Comparison of ENCODE assay signal across 8 cellular contexts in genomic region chr10:80453715-80454525, GRCh38. TPM values are rescaled to one million over a fixed set of nuclear protein-coding genes. Genes with fewer than 3 reads are reported as not detected.
DNase-seq lines count a peak whose midpoint lies in the region; ATAC-seq, FAIRE-seq and TF ChIP-seq lines count a peak whose summit lies in the region.

TSPAN14 (plus strand) TSS chr10:80454310; CDS start chr10:80489234, 34,924 bp downstream.

- peak within 1 kb of the TSS; percentile 98; the same call in 1 of the 2 replicates for H2BK15ac ChIP-seq in H1 (ENCODE audit: low read length)

- no peak for TF ChIP-seq RAD21 in H1 (IDR thresholded peaks at IDR 0.05 in 1 of 2, conservative IDR thresholded peaks at IDR 0.05 in 1 of 2; ENCODE audit: low read depth in 2 of 2, low read length in 2 of 2)

- H3K4me1 Mint-ChIP-seq in memory B cell: peaks cover 28% of the 10 kb centered on the region

- TF ChIP-seq EP300 in H1 (IDR thresholded peaks at IDR 0.05; ENCODE audit: borderline replicate concordance in 1 of 2, low read depth in 2 of 2, low read length in 2 of 2): no peak

- H3K27me3 ChIP-seq in H1 (replicated peaks in 1 of 4; ENCODE audit: control insufficient read depth in 3 of 4, extremely low read depth in 1 of 4, insufficient read depth in 3 of 4, low read length in 3 of 4): peaks cover 0 to 4% (median 0%) of the 10 kb centered on the region in 4 experiments; a peak in 2 of 7 replicates

- TF ChIP-seq CTCF in H1 (IDR thresholded peaks at IDR 0.05; ENCODE audit: control extremely low read depth in 1 of 3, insufficient read depth in 1 of 3, low read depth in 1 of 3, low read length in 3 of 3): no peak

- no peaks in the 10 kb centered on the region for H3K9me3 ChIP-seq in H1 (ENCODE audit: insufficient read depth in 2 of 2, low read depth in 1 of 2, low read length in 1 of 2)

- ATAC-seq in GM18861 (IDR thresholded peaks at IDR 0.05; ENCODE audit: unreplicated experiment): peak; percentile 47
- peak; percentile 62 for ATAC-seq in HG03066 (IDR thresholded peaks at IDR 0.05; ENCODE audit: low read depth, unreplicated experiment)
- ATAC-seq in memory B cell (ENCODE audit: low read depth): peak; percentile 70

- H3K27ac Mint-ChIP-seq in memory B cell: peak within 1 kb of the TSS; percentile 30

- peak within 1 kb of the TSS; percentile 88 for H3K4me3 Mint-ChIP-seq in memory B cell

- H3K36me3 ChIP-seq in H1 (ENCODE audit: control insufficient read depth in 2 of 4, insufficient read depth in 4 of 4, low read length in 3 of 4): no peaks in the 10 kb centered on the region

- no peaks in the 10 kb centered on the region for H3K27me3 Mint-ChIP-seq in memory B cell

- H3K36me3 Mint-ChIP-seq in memory B cell: no peaks in the 10 kb centered on the region

- H4K91ac ChIP-seq in H1 (replicated peaks; ENCODE audit: insufficient read length, low read length): peak within 1 kb of the TSS; percentile 85

- peak within 1 kb of the TSS; percentile 77 to 81 for H3K4me2 ChIP-seq in H1 (ENCODE audit: insufficient read depth in 1 of 2, low read depth in 2 of 2, low read length in 2 of 2)

- POLR2A ChIA-PET in H1 (lab: Charles Lee; ENCODE audit: partially characterized antibody): interaction anchor here (0.7 to 3.3 kb wide), 6 partner anchors 10 to 88 kb away, joined by 3 to 18 read pairs (median 3); no protein-coding TSS in a partner anchor

- H3K23me2 ChIP-seq in H1 (ENCODE audit: low read depth, low read length): peaks cover 9% of the 10 kb centered on the region; the same call in 1 of the 2 replicates

- H2BK120ac ChIP-seq in H1 (replicated peaks; ENCODE audit: low read depth, low read length): no peak within 1 kb of the TSS

- peaks cover 15 to 30% of the 10 kb centered on the region in 2 experiments for H4K20me1 ChIP-seq in H1 (replicated peaks in 1 of 2; ENCODE audit: control insufficient read depth in 1 of 2, insufficient read depth in 2 of 2, low read length in 2 of 2)

- peak within 1 kb of the TSS; percentile 35; the same call in 1 of the 2 replicates for H2BK5ac ChIP-seq in H1 (ENCODE audit: low read depth, low read length)

- H2AFZ ChIP-seq in H1 (ENCODE audit: low read length): peak within 1 kb of the TSS; percentile 18; the same call in 1 of the 2 replicates

- H3K9ac ChIP-seq in H1 (replicated peaks in 1 of 4; ENCODE audit: extremely low read depth in 1 of 4, low read depth in 3 of 4, low read length in 3 of 4): peak within 1 kb of the TSS; percentile 72 to 92 (median 86)

- peak within 1 kb of the TSS; percentile 95 for H4K8ac ChIP-seq in H1 (ENCODE audit: extremely low read depth, insufficient read depth, low read length)

- peaks cover 15 to 23% (median 18%) of the 10 kb centered on the region in 4 experiments for H3K4me1 ChIP-seq in H1 (replicated peaks in 1 of 4; ENCODE audit: control insufficient read depth in 3 of 4, insufficient read depth in 4 of 4, low read length in 3 of 4)

- peak within 1 kb of the TSS; percentile 98 for H3K4ac ChIP-seq in H1 (replicated peaks; ENCODE audit: insufficient read length, low read depth, low read length)

- CTCF ChIA-PET in H1 (lab: Charles Lee; ENCODE audit: partially characterized antibody): interaction anchor here (0.7 to 38.4 kb wide), 5 partner anchors 10 to 159 kb away, joined by 3 to 1263 read pairs (median 22); no protein-coding TSS in a partner anchor

- no peaks in the 10 kb centered on the region for H3K9me3 Mint-ChIP-seq in memory B cell

- no peak within 1 kb of the TSS; the same call in 1 of the 2 replicates for H2AK5ac ChIP-seq in H1 (ENCODE audit: low read depth, low read length)

- H3K14ac ChIP-seq in H1 (ENCODE audit: insufficient read length): no peak within 1 kb of the TSS

- TF ChIP-seq POLR2A in H1 (IDR thresholded peaks at IDR 0.05; ENCODE audit: control extremely low read depth in 1 of 2, low read depth in 2 of 2, low read length in 2 of 2): peak in 1 of 2 experiments; percentile 66; a peak in 2 of 3 replicates

- H3K27ac ChIP-seq in H1 (ENCODE audit: low read depth, low read length): peak within 1 kb of the TSS; percentile 85; the same call in 1 of the 2 replicates

- peaks cover 16 to 37% of the 10 kb centered on the region in 2 experiments for H3K79me2 ChIP-seq in H1 (ENCODE audit: control insufficient read depth in 1 of 2, insufficient read depth in 2 of 2, low read length in 2 of 2)

- peak; percentile 96 for DNase-seq in AG08396 (ENCODE audit: low spot score)
- peak; percentile 90 for DNase-seq in NCI-H82 (lab: John Stamatoyannopoulos, UW)
- peak; percentile 47 to 63 (median 52) for DNase-seq in activated CD8-positive, alpha-beta memory T cell treated with anti-CD3 and anti-CD28 coated beads for 48 hours (ENCODE audit: low read depth in 2 of 3, low spot score in 2 of 3)
- peak in 1 of 2 experiments; percentile 78 for DNase-seq in H1 (ENCODE audit: low read depth in 1 of 2, low spot score in 2 of 2)
- DNase-seq in memory B cell (ENCODE audit: low spot score in 2 of 2): peak; percentile 61 to 72
- peak; percentile 67 for DNase-seq in stimulated activated CD8-positive, alpha-beta memory T cell treated with anti-CD3 and anti-CD28 coated beads, Interleukin-12 subunit alpha, Interleukin-12 subunit beta, amount 100 ng/mL, for 4 hours (ENCODE audit: low read depth)

- no peak within 1 kb of the TSS for H2BK20ac ChIP-seq in H1 (ENCODE audit: low read length)

- 1% methylated on average over 51 of the region's 107 CpGs; no CpG with 5 or more reads in 1 of the 2 experiments for WGBS in H1 (ENCODE audit: extremely low coverage in 1 of 2, insufficient coverage in 1 of 2, insufficient read length in 1 of 2, insufficient replicate concordance in 2 of 2, low coverage in 1 of 2, low lambda C conversion rate in 2 of 2, missing lambda C conversion rate in 1 of 2), 2 experiments

- no peak within 1 kb of the TSS for H3K23ac ChIP-seq in H1 (ENCODE audit: insufficient read length)

- H3K4me3 ChIP-seq in H1 (ENCODE audit: extremely low read depth in 1 of 4, insufficient read depth in 2 of 4, low read depth in 3 of 4, low read length in 4 of 4): peak within 1 kb of the TSS; percentile 71 to 98 (median 85)

- H2BK12ac ChIP-seq in H1 (ENCODE audit: low read depth, low read length): no peak within 1 kb of the TSS

- H3K56ac ChIP-seq in H1 (replicated peaks; ENCODE audit: insufficient read length, low read depth, low read length): peak within 1 kb of the TSS; percentile 62

- H3K18ac ChIP-seq in H1 (ENCODE audit: extremely low read depth, low read length): peak within 1 kb of the TSS; percentile 93

- FAIRE-seq in H1 (lab: Jason Lieb, UNC): no peak

- peak within 1 kb of the TSS; percentile 82 for H4K5ac ChIP-seq in H1 (ENCODE audit: insufficient read length, low read depth, low read length)

- peaks cover 4% of the 10 kb centered on the region; the same call in 1 of the 2 replicates for H3K79me1 ChIP-seq in H1 (ENCODE audit: low read depth, low read length)

TF ChIP-seq in H1, 55 proteins besides CTCF, POLR2A, EP300 and RAD21:
- peak; percentile 11; the same call in 1 of the 2 replicates for TF ChIP-seq TBP (IDR thresholded peaks at IDR 0.05; ENCODE audit: low read depth, low read length)
- TF ChIP-seq EGR1 (IDR thresholded peaks at IDR 0.05; ENCODE audit: borderline replicate concordance, low read depth, low read length): no peak
- TF ChIP-seq ASH2L (IDR thresholded peaks at IDR 0.05; ENCODE audit: low read length): peak; percentile 25
- peak; percentile 58 for TF ChIP-seq PHF8 (conservative IDR thresholded peaks at IDR 0.05; ENCODE audit: low read depth, low read length)
- peak; percentile 80; the same call in 1 of the 2 replicates for TF ChIP-seq RBBP5 (IDR thresholded peaks at IDR 0.05; ENCODE audit: borderline replicate concordance, low read depth, low read length)
- 0 out of 2 replicates have a peak, but pooled peaks have one; percentile 22 for TF ChIP-seq E2F6 (IDR thresholded peaks at IDR 0.05)

RNA-seq across cellular contexts. Expression of gene TSPAN14, which starts in this region (rescaled TPM):
- total RNA-seq in H1 (2021; fragmentation: NEBNext Ultra II Directional; extraction: Animal tissue kit (Norgen Biotek cat#: 25700)): 57.8 and 57.9 TPM in 2 replicates
- 47.4 and 54.7 TPM in 2 replicates for polyA plus RNA-seq in H1 (2011; rRNA removed)
- 38.1 TPM for polyA plus RNA-seq in H1 (2011; cell fraction: cytosol; rRNA removed)
- 50.9 TPM for polyA plus RNA-seq in H1 (2011; cell fraction: nucleus; rRNA removed)
- polyA plus RNA-seq in H1 (2012, experiment 1 of 2): 43.5 to 60.8 TPM (median 54.3 TPM) in 4 replicates
- polyA plus RNA-seq in H1 (2012, experiment 2 of 2): 45.7 TPM
- polyA plus RNA-seq in H1 (2013, experiment 1 of 2): 39.1 TPM
- polyA plus RNA-seq in H1 (2013, experiment 2 of 2): 41.9 TPM
- 35.5 and 41.7 TPM in 2 replicates for polyA minus RNA-seq in H1 (2011; rRNA and poly(A)+ RNA removed)
- 29.9 TPM for polyA minus RNA-seq in H1 (2011; cell fraction: cytosol; rRNA and poly(A)+ RNA removed)
- 26.0 TPM for polyA minus RNA-seq in H1 (2011; cell fraction: nucleus; rRNA and poly(A)+ RNA removed)
